In the genomic region with DNA sequence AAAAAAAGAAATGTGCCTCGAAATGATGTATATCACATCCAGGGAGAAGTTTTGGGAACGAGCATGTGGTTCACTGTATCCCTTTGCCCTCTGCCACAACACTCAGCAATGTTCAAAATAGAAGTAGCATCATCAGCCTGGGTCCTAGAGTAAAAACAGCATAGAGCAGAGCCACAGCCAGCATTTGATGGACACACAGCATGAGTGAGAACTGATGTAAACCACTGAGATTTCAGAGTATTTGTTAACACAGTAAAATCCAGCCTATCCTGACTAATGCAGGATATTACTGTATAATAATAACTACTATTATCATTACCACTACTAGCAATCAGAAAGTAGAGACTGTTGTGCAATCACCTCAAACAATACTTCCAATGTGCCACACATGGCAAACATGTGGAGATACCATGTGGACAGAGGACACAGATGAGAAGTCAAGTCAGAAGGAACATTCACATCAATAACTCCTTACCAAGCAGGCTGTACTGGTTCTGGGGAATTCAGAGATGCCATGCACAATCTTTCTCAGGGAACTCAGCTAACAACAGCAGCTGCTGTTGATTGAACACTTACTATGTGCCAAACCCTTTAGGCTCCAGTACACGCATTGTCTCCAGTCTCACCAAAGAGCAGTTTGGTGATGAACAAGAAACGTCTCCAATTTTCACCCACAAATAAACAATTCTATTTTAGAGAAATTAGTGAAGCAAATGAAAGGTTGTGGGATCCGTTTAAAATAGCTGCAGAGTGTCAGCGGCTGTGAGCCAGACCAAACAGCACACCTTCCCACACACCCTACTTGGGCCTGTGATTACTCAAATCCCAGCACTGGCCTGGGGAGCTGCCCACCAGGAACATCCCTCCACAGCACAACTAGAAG, we compare ENCODE assay signal across 19 cellular contexts. TPM values are rescaled to one million over a fixed set of nuclear protein-coding genes. Genes with fewer than 3 reads are reported as not detected.
DNase-seq lines count a peak whose midpoint lies in the region; ATAC-seq, FAIRE-seq and TF ChIP-seq lines count a peak whose summit lies in the region.
"Had no signal": no experiment of that assay in that cellular context is flagged by ENCODE, and none has a peak within 500 bp of the region (broad histone marks: within the 10 kb centered on the region; RNA-seq: fewer than 3 reads in every experiment).

No MANE protein-coding gene starts in this region.

- peaks cover 7% of the 10 kb centered on the region for H3K36me3 Mint-ChIP-seq in activated naive CD8-positive, alpha-beta T cell treated with anti-CD3 and anti-CD28 coated beads, Interleukin-2, amount 50 U/mL, for 24 hours (ENCODE audit: low read depth)
- no peaks in the 10 kb centered on the region for H3K36me3 Mint-ChIP-seq in immature natural killer cell
- H3K36me3 Mint-ChIP-seq: naive B cell had no signal

- no peaks in the 10 kb centered on the region for H3K27me3 Mint-ChIP-seq in activated naive CD8-positive, alpha-beta T cell treated with anti-CD3 and anti-CD28 coated beads, Interleukin-2, amount 50 U/mL, for 24 hours
- H3K27me3 Mint-ChIP-seq in immature natural killer cell (ENCODE audit: low read depth in 3 of 3): peaks cover 0 to 6% (median 2%) of the 10 kb centered on the region in 3 donors
- H3K27me3 Mint-ChIP-seq: central memory CD8-positive, alpha-beta T cell; naive B cell had no signal

- no peak overlapping the region for H3K4me3 ChIP-seq in AG10803 (ENCODE audit: low read length)
- H3K4me3 ChIP-seq: gastrocnemius medialis, lower lobe of right lung had no signal

- peak overlapping the region; percentile 85 for H3K27ac Mint-ChIP-seq in activated naive CD8-positive, alpha-beta T cell treated with anti-CD3 and anti-CD28 coated beads, Interleukin-2, amount 50 U/mL, for 24 hours
- no peak overlapping the region for H3K27ac Mint-ChIP-seq in immature natural killer cell

- no peaks in the 10 kb centered on the region for H3K9me3 Mint-ChIP-seq in activated naive CD8-positive, alpha-beta T cell treated with anti-CD3 and anti-CD28 coated beads, Interleukin-2, amount 50 U/mL, for 24 hours
- no peaks in the 10 kb centered on the region for H3K9me3 Mint-ChIP-seq in immature natural killer cell
- H3K9me3 Mint-ChIP-seq: central memory CD8-positive, alpha-beta T cell; naive B cell; T-helper 1 cell treated with Interleukin-12 subunit alpha and Interleukin-12 subunit beta and Interleukin-4 antibody, amounts not matched to agents 30 μg/mL and 1 μg/mL, for 36 hours had no signal

- H3K4me1 Mint-ChIP-seq in activated naive CD8-positive, alpha-beta T cell treated with anti-CD3 and anti-CD28 coated beads, Interleukin-2, amount 50 U/mL, for 24 hours: peaks cover 54% of the 10 kb centered on the region
- H3K4me1 Mint-ChIP-seq in immature natural killer cell: peaks cover 0 to 6% of the 10 kb centered on the region in 2 donors

- no peak overlapping the region for H3K4me3 Mint-ChIP-seq in activated naive CD8-positive, alpha-beta T cell treated with anti-CD3 and anti-CD28 coated beads, Interleukin-2, amount 50 U/mL, for 24 hours
- no peak overlapping the region for H3K4me3 Mint-ChIP-seq in immature natural killer cell
- H3K4me3 Mint-ChIP-seq: central memory CD8-positive, alpha-beta T cell; naive B cell; T-helper 1 cell treated with Interleukin-12 subunit alpha and Interleukin-12 subunit beta and Interleukin-4 antibody, amounts not matched to agents 30 μg/mL and 1 μg/mL, for 36 hours had no signal

- DNase-seq in AG10803 (ENCODE audit: low read depth): peak; percentile 17
- DNase-seq in GM18507 (ENCODE audit: extremely low spot score, insufficient read length, low read depth): no peak
- no peak for DNase-seq in activated naive CD8-positive, alpha-beta T cell treated with anti-CD3 and anti-CD28 coated beads, Interleukin-2, amount 50 U/mL, for 24 hours
- DNase-seq in 8988T: no peak
- no peak for DNase-seq in immature natural killer cell
- DNase-seq in NCI-H1930 (lab: John Stamatoyannopoulos, UW): no peak
- no peak for DNase-seq in cortex of kidney (lab: John Stamatoyannopoulos, UW)
- DNase-seq: activated T-cell treated with anti-CD3 and anti-CD28 coated beads, Interleukin-2, amount 50 U/mL, for 1 hour; gastrocnemius medialis; H7; lower lobe of right lung; naive B cell; NCI-H1436 treated with DMSO at 0.1 percent for 48 hours; stimulated activated naive CD4-positive, alpha-beta T cell treated with Interleukin-2 at 50 U/mL for 16 hours had no signal

- peak; percentile 46 for ATAC-seq in HG03039 (IDR thresholded peaks at IDR 0.05; ENCODE audit: unreplicated experiment)
- ATAC-seq in activated naive CD8-positive, alpha-beta T cell treated with anti-CD3 and anti-CD28 coated beads, Interleukin-2, amount 50 U/mL, for 24 hours: no peak
- ATAC-seq: gastrocnemius medialis, Right ventricle myocardium inferior had no signal

- peak; percentile 39 for FAIRE-seq in GM18507 (lab: Jason Lieb, UNC)
- FAIRE-seq: G401.6 had no signal

- TF ChIP-seq CTCF in AG10803 (conservative IDR thresholded peaks at IDR 0.05; ENCODE audit: low read length): no peak

RNA-seq across cellular contexts. Expression of a gene that starts 16.6 kb away (rescaled TPM):
- polyA plus RNA-seq in immature natural killer cell: 10 to 100 TPM; 17.8 to 47.4 (median 27.2) TPM
